In genomic region chr17:50721194-50722010, GRCh38 we compare ENCODE assay signal across 9 cellular contexts. TPM values are rescaled to one million over a fixed set of nuclear protein-coding genes. Genes with fewer than 3 reads are reported as not detected.
DNase-seq lines count a peak whose midpoint lies in the region; ATAC-seq, FAIRE-seq and TF ChIP-seq lines count a peak whose summit lies in the region.
"Had no signal": no experiment of that assay in that cellular context is flagged by ENCODE, and none has a peak within 500 bp of the region (broad histone marks: within the 10 kb centered on the region; RNA-seq: fewer than 3 reads in every experiment).

No MANE protein-coding gene starts in this region.

- peaks cover 0 to 14% (median 8%) of the 10 kb centered on the region in 3 experiments; a peak in 6 of 7 replicates for H3K36me3 Mint-ChIP-seq in H9 (ENCODE audit: insufficient read depth in 1 of 3, low read depth in 3 of 3)
- peaks cover 14% of the 10 kb centered on the region for H3K36me3 Mint-ChIP-seq in activated CD4-positive, alpha-beta memory T cell treated with anti-CD3 and anti-CD28 coated beads for 36 hours

- H3K56ac ChIP-seq in H9 (ENCODE audit: insufficient read length, low read depth, low read length): no peak overlapping the region

- H3K9me3 Mint-ChIP-seq in H9: no peaks in the 10 kb centered on the region
- H3K9me3 Mint-ChIP-seq in activated CD4-positive, alpha-beta memory T cell treated with anti-CD3 and anti-CD28 coated beads for 36 hours: no peaks in the 10 kb centered on the region

- no peaks in the 10 kb centered on the region for H3K27me3 Mint-ChIP-seq in H9 (ENCODE audit: low read depth)
- H3K27me3 Mint-ChIP-seq in activated CD4-positive, alpha-beta memory T cell treated with anti-CD3 and anti-CD28 coated beads for 36 hours: no peaks in the 10 kb centered on the region

- H3K36me3 ChIP-seq in ACC112 (ENCODE audit: insufficient read depth, low read length): peaks cover 6% of the 10 kb centered on the region; the same call in 1 of the 2 replicates
- no peaks in the 10 kb centered on the region for H3K36me3 ChIP-seq in iPS-15b (ENCODE audit: control insufficient read depth, insufficient read depth, low read length)
- H3K36me3 ChIP-seq in stomach smooth muscle (ENCODE audit: control insufficient read depth in 2 of 2, insufficient read depth in 2 of 2, low read length in 2 of 2): no peaks in the 10 kb centered on the region

- H3K4me1 Mint-ChIP-seq in H9: peaks cover 27 to 28% of the 10 kb centered on the region in 2 experiments
- peaks cover 39% of the 10 kb centered on the region for H3K4me1 Mint-ChIP-seq in activated CD4-positive, alpha-beta memory T cell treated with anti-CD3 and anti-CD28 coated beads for 36 hours (ENCODE audit: low read depth)

- DNase-seq in H9 (no peak), frontal cortex (ENCODE audit: low spot score in 2 of 2) (no peak)
- DNase-seq in activated CD4-positive, alpha-beta memory T cell treated with anti-CD3 and anti-CD28 coated beads for 36 hours: no peak

- no peak overlapping the region for H3T11ph ChIP-seq in H9 (ENCODE audit: low read length)

- H3K4me3 Mint-ChIP-seq in H9: peak overlapping the region; percentile 97 to 98
- H3K4me3 Mint-ChIP-seq in activated CD4-positive, alpha-beta memory T cell treated with anti-CD3 and anti-CD28 coated beads for 36 hours: peak overlapping the region; percentile 97

- no peak overlapping the region for H2AFZ ChIP-seq in ACC112 (ENCODE audit: low read length, unreplicated experiment)
- no peak overlapping the region for H2AFZ ChIP-seq in H9 (ENCODE audit: low read length)

- peaks cover 16% of the 10 kb centered on the region for H3K23me2 ChIP-seq in H9 (ENCODE audit: insufficient read length, low read depth, low read length, poor library complexity, severe bottlenecking)

- no peak overlapping the region for H2BK5ac ChIP-seq in H9 (ENCODE audit: insufficient read length, low read length)

- H3K27ac ChIP-seq in ACC112 (ENCODE audit: low read depth, low read length) (no peak overlapping the region), H9 (ENCODE audit: insufficient read length, low read depth, low read length) (no peak overlapping the region), stomach smooth muscle (ENCODE audit: low read length) (no peak overlapping the region)

- no peak for FAIRE-seq in frontal cortex (lab: Jason Lieb, UNC)

- H3K9me3 ChIP-seq in H9 (ENCODE audit: control insufficient read depth, low read depth, low read length) (no peaks in the 10 kb centered on the region), iPS-15b (ENCODE audit: control insufficient read depth, insufficient read depth, low read length) (no peaks in the 10 kb centered on the region), stomach smooth muscle (ENCODE audit: control insufficient read depth in 2 of 2, low read length in 2 of 2) (no peaks in the 10 kb centered on the region)

- H3K27ac Mint-ChIP-seq in H9: no peak overlapping the region; a peak in 1 of 7 replicates
- peak overlapping the region; percentile 98 for H3K27ac Mint-ChIP-seq in activated CD4-positive, alpha-beta memory T cell treated with anti-CD3 and anti-CD28 coated beads for 36 hours

- POLR2A ChIA-PET in activated CD4-positive, alpha-beta memory T cell treated with anti-CD3 and anti-CD28 coated beads for 36 hours (lab: Charles Lee): interaction anchor here (0.7 to 1.4 kb wide), 6 partner anchors 9 to 477 kb away, joined by 3 read pairs; partner anchors contain the start of gene TOB1

- H3K4me3 ChIP-seq in ACC112 (ENCODE audit: low read depth, low read length) (peak overlapping the region; percentile 83), iPS-15b (ENCODE audit: low read depth, low read length) (peak overlapping the region; percentile 89), stomach smooth muscle (ENCODE audit: low read length in 2 of 2) (peak overlapping the region; percentile 74 to 81)

- no peak overlapping the region for H3K4ac ChIP-seq in H9 (ENCODE audit: low read depth, low read length)

- H3K4me1 ChIP-seq in ACC112 (ENCODE audit: control insufficient read depth, insufficient read depth, low read length, unreplicated experiment): peaks cover 17% of the 10 kb centered on the region
- H3K4me1 ChIP-seq in H9 (ENCODE audit: insufficient read depth, low read length): peaks cover 4% of the 10 kb centered on the region; the same call in 1 of the 2 replicates
- H3K4me1 ChIP-seq in iPS-15b (ENCODE audit: control insufficient read depth, insufficient read depth, low read length): peaks cover 10% of the 10 kb centered on the region
- peaks cover 26% of the 10 kb centered on the region for H3K4me1 ChIP-seq in stomach smooth muscle (ENCODE audit: control insufficient read depth, insufficient read depth, low read length)

- no peak overlapping the region for H4K8ac ChIP-seq in H9 (replicated peaks; ENCODE audit: insufficient read length, low read depth, low read length)

- TF ChIP-seq CTCF in H9 (conservative IDR thresholded peaks at IDR 0.05): no peak

- H4K91ac ChIP-seq in H9 (ENCODE audit: insufficient read length, low read depth, low read length): no peak overlapping the region

- no peak overlapping the region for H2BK12ac ChIP-seq in H9 (ENCODE audit: insufficient read length, low read depth, low read length)

- H3K14ac ChIP-seq in H9 (ENCODE audit: insufficient read depth, low read length): no peak overlapping the region

- H2AK5ac ChIP-seq in H9 (ENCODE audit: insufficient read length, low read length): no peak overlapping the region

- peak overlapping the region; percentile 59 for H3K4me2 ChIP-seq in H9 (ENCODE audit: insufficient read depth, insufficient read length, low read length)

- H3K79me1 ChIP-seq in H9 (ENCODE audit: insufficient read depth, low read depth, low read length, poor library complexity, severe bottlenecking): no peaks in the 10 kb centered on the region

- peak overlapping the region; percentile 98 for H3K9ac ChIP-seq in H9 (ENCODE audit: extremely low read depth, insufficient read length, low read length)
- peak overlapping the region; percentile 97 for H3K9ac ChIP-seq in iPS-15b (ENCODE audit: low read depth, low read length)
- peak overlapping the region; percentile 1 to 92 for H3K9ac ChIP-seq in stomach smooth muscle (ENCODE audit: low read length in 2 of 2)

- no peak overlapping the region for H2BK15ac ChIP-seq in H9 (ENCODE audit: low read depth, low read length)

- H2BK120ac ChIP-seq in H9 (ENCODE audit: low read depth, low read length, poor library complexity, severe bottlenecking): no peak overlapping the region

- no peak overlapping the region for H3K18ac ChIP-seq in H9 (ENCODE audit: insufficient read length, low read depth, low read length)

- H3K23ac ChIP-seq in H9 (ENCODE audit: insufficient read length, low read depth, low read length): no peak overlapping the region

- WGBS in H9 (ENCODE audit: extremely low coverage, insufficient read length, low lambda C conversion rate): no CpG with 5 or more reads among the region's 7 CpGs

- H3K27me3 ChIP-seq in ACC112 (ENCODE audit: insufficient read depth, low read length) (no peaks in the 10 kb centered on the region), H9 (ENCODE audit: insufficient read depth, low read length) (no peaks in the 10 kb centered on the region), iPS-15b (ENCODE audit: control insufficient read depth, insufficient read depth, low read length) (no peaks in the 10 kb centered on the region), stomach smooth muscle (ENCODE audit: control insufficient read depth in 1 of 2, insufficient read depth in 2 of 2, low read length in 2 of 2) (no peaks in the 10 kb centered on the region)

- H3K79me2 ChIP-seq in ACC112 (ENCODE audit: control insufficient read depth, insufficient read depth, low read length, unreplicated experiment): peaks cover 70% of the 10 kb centered on the region
- peaks cover 60% of the 10 kb centered on the region for H3K79me2 ChIP-seq in H9 (ENCODE audit: insufficient read depth, low read length)

- no peak for ATAC-seq in GM21786 (IDR thresholded peaks at IDR 0.05; ENCODE audit: unreplicated experiment)
- no peak for ATAC-seq in GM18502 (IDR thresholded peaks at IDR 0.05; ENCODE audit: poor library complexity, unreplicated experiment)

- CTCF ChIA-PET in activated CD4-positive, alpha-beta memory T cell treated with anti-CD3 and anti-CD28 coated beads for 36 hours (lab: Charles Lee): no interaction called here

- H4K20me1 ChIP-seq in H9 (ENCODE audit: control insufficient read depth, insufficient read depth, insufficient read length): no peaks in the 10 kb centered on the region

- no peak overlapping the region for H4K5ac ChIP-seq in H9 (ENCODE audit: insufficient read length, low read depth, low read length)

- no peak overlapping the region for H2BK20ac ChIP-seq in H9 (ENCODE audit: low read depth, low read length, poor library complexity, severe bottlenecking)

- intact Hi-C loops in activated CD4-positive, alpha-beta memory T cell treated with anti-CD3 and anti-CD28 coated beads for 36 hours (cut with micrococcal nuclease): loop anchor here (2.0 kb wide), 1 partner anchor 145 kb away; the partner anchor contains the start of gene TOB1

RNA-seq across cellular contexts. Expression of gene LUC7L3, which starts 2.0 kb away (rescaled TPM):
- total RNA-seq in H9 (2021): 143 and 154 TPM in 2 replicates
- total RNA-seq in activated CD4-positive, alpha-beta memory T cell treated with anti-CD3 and anti-CD28 coated beads for 36 hours: 100 to 1,000 TPM; 120 to 137 TPM
- 115 TPM for total RNA-seq in frontal cortex

RNA-seq across cellular contexts. Expression of gene ANKRD40, which starts 13.7 kb away (rescaled TPM):
- total RNA-seq in H9 (2021) (54.3 and 56.1 TPM in 2 replicates), frontal cortex (28.9 TPM)
- total RNA-seq in activated CD4-positive, alpha-beta memory T cell treated with anti-CD3 and anti-CD28 coated beads for 36 hours: 10 to 100 TPM; 27.4 to 27.8 TPM

RNA-seq across cellular contexts. Expression of gene ANKRD40CL, which starts 45.9 kb away (rescaled TPM):
- total RNA-seq in H9 (2021) (not detected in 2 replicates), frontal cortex (not detected)
- total RNA-seq in activated CD4-positive, alpha-beta memory T cell treated with anti-CD3 and anti-CD28 coated beads for 36 hours: not detected
- total RNA-seq: glomerular endothelial cell had no signal

Comparison
In these comparisons a context has a peak if more than half of its experiments do, and no peak if none do; other contexts are left out.
1. H3K9ac ChIP-seq: peak in every context shown above with its lines; median percentile 98 in H9; 97 in iPS-15b; 46 in stomach smooth muscle.